In the genomic region with DNA sequence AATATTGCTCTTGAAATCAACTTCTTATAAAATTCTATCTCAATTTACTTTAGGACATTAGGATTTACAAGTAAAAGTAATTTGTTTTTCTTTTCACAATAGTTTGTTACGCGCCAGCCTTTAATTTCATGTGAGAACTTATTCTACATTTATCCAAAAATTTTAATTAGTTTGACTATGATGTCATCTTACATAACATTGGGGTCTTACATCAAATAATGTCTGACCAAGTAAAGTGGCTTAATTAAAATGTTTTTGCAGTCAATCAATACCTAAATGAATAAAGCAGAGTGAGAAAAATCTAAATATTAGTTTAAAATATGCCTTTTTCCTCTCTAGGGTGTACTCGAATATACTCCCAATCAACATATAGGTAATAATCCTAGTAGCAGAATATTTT, we compare ENCODE assay signal across 34 cellular contexts.
"Had no signal": no experiment of that assay in that cellular context is flagged by ENCODE, and none has a peak within 500 bp of the region (broad histone marks: within the 10 kb centered on the region; RNA-seq: fewer than 3 reads in every experiment).

No MANE protein-coding gene starts in this region.

- H3K27me3 ChIP-seq: adrenal gland, body of pancreas, brain microvascular endothelial cell, breast epithelium had no signal

- DNase-seq: activated B cell treated with CpG ODN at 0.5 μM for 24 hours; activated CD4-positive, alpha-beta memory T cell treated with anti-CD3 and anti-CD28 coated beads for 36 hours; activated CD4-positive, alpha-beta T cell treated with anti-CD3 and anti-CD28 coated beads for 4 hours; activated CD4-positive, alpha-beta T cell treated with anti-CD3 and anti-CD28 coated beads, Interleukin-2, amount 10 ng/mL, durations not matched to agents 24 days and 14 days; activated CD4-positive, alpha-beta T cell treated with anti-CD3 and anti-CD28 coated beads, Interleukin-2, amount 50 U/mL, for 1 hour; activated CD4-positive, alpha-beta T cell treated with anti-CD3 and anti-CD28 coated beads, Interleukin-2, amount 50 U/mL, for 4 hours; activated CD4-positive, CD25-positive, alpha-beta regulatory T cell treated with anti-CD3 and anti-CD28 coated beads, Interleukin-2, amount 50 U/mL, for 72 hours; activated CD8-positive, alpha-beta memory T cell treated with anti-CD3 and anti-CD28 coated beads, Interleukin-2, amount 50 U/mL, for 4 hours; activated CD8-positive, alpha-beta T cell treated with anti-CD3 and anti-CD28 coated beads for 36 hours; activated effector memory CD4-positive, alpha-beta T cell treated with anti-CD3 and anti-CD28 coated beads, Interleukin-2, amount 50 U/mL, for 16 hours; activated gamma-delta T cell treated with Interleukin-2 at 50 U/mL for 16 hours; activated naive CD4-positive, alpha-beta T cell; activated naive CD4-positive, alpha-beta T cell treated with anti-CD3 and anti-CD28 coated beads for 36 hours; activated naive CD4-positive, alpha-beta T cell treated with anti-CD3 and anti-CD28 coated beads, Interleukin-2, amount 50 U/mL, for 16 hours; activated naive CD8-positive, alpha-beta T cell treated with anti-CD3 and anti-CD28 coated beads for 36 hours; activated T-cell treated with anti-CD3 and anti-CD28 coated beads for 4 hours; activated T-cell treated with anti-CD3 and anti-CD28 coated beads, Interleukin-2, amount 50 U/mL, for 1 hour; activated T-cell treated with anti-CD3 and anti-CD28 coated beads, Interleukin-2, amount 50 U/mL, for 4 hours; activated T-cell treated with anti-CD3 and anti-CD28 coated beads, Interleukin-2, amount 50 U/mL, for 72 hours; adrenal gland; amniotic stem cell; aorta; body of pancreas; brain microvascular endothelial cell; central memory CD4-positive, alpha-beta T cell; T-helper 1 cell; T-helper 2 cell; T-helper 9 cell had no signal

- FAIRE-seq: astrocyte, TTC549 had no signal

- H3K4me3 ChIP-seq: adrenal gland, body of pancreas, breast epithelium had no signal

- H3K9me3 ChIP-seq: adrenal gland, body of pancreas, breast epithelium had no signal

- ATAC-seq: activated CD8-positive, alpha-beta T cell treated with anti-CD3 and anti-CD28 coated beads for 36 hours; activated naive CD4-positive, alpha-beta T cell treated with anti-CD3 and anti-CD28 coated beads, Interleukin-2, amount 50 U/mL, for 72 hours; activated T-cell treated with anti-CD3 and anti-CD28 coated beads, Interleukin-2, amount 50 U/mL, for 4 hours; activated T-cell treated with anti-CD3 and anti-CD28 coated beads, Interleukin-2, amount 50 U/mL, for 72 hours; activated T-helper 17 cell treated with anti-CD3 and anti-CD28 coated beads, Interleukin-2, amount 50 U/mL, for 72 hours; body of pancreas had no signal

- H3K4me1 ChIP-seq: adrenal gland, body of pancreas, breast epithelium had no signal

- H3K27ac ChIP-seq: adrenal gland, body of pancreas, brain microvascular endothelial cell, breast epithelium, VCaP had no signal

- H3K36me3 ChIP-seq: adrenal gland, brain microvascular endothelial cell, breast epithelium had no signal
